Comparison of ENCODE assay signal across 1 cellular context in genomic region chr5:171989276-171989675, GRCh38.
TF ChIP-seq lines count a peak whose summit lies in the region.

No MANE protein-coding gene starts in this region.

TF ChIP-seq in HCT116, 20 proteins besides CTCF, POLR2A, EP300 and RAD21 (continued from another document):
- TF ChIP-seq, protein P1, sequence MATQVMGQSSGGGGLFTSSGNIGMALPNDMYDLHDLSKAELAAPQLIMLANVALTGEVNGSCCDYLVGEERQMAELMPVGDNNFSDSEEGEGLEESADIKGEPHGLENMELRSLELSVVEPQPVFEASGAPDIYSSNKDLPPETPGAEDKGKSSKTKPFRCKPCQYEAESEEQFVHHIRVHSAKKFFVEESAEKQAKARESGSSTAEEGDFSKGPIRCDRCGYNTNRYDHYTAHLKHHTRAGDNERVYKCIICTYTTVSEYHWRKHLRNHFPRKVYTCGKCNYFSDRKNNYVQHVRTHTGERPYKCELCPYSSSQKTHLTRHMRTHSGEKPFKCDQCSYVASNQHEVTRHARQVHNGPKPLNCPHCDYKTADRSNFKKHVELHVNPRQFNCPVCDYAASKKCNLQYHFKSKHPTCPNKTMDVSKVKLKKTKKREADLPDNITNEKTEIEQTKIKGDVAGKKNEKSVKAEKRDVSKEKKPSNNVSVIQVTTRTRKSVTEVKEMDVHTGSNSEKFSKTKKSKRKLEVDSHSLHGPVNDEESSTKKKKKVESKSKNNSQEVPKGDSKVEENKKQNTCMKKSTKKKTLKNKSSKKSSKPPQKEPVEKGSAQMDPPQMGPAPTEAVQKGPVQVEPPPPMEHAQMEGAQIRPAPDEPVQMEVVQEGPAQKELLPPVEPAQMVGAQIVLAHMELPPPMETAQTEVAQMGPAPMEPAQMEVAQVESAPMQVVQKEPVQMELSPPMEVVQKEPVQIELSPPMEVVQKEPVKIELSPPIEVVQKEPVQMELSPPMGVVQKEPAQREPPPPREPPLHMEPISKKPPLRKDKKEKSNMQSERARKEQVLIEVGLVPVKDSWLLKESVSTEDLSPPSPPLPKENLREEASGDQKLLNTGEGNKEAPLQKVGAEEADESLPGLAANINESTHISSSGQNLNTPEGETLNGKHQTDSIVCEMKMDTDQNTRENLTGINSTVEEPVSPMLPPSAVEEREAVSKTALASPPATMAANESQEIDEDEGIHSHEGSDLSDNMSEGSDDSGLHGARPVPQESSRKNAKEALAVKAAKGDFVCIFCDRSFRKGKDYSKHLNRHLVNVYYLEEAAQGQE (IDR thresholded peaks at IDR 0.05; ENCODE audit: low read depth) = no peak
- TF ChIP-seq EZH2 (IDR thresholded peaks at IDR 0.05) = no peak
- no peak for TF ChIP-seq YY1 (IDR thresholded peaks at IDR 0.05; ENCODE audit: extremely low read depth, insufficient replicate concordance, low read depth, low read length)
- no peak for TF ChIP-seq FOSL1 (IDR thresholded peaks at IDR 0.05; ENCODE audit: low read depth)
- TF ChIP-seq EZH2phosphoT487 (IDR thresholded peaks at IDR 0.05; ENCODE audit: borderline replicate concordance) = no peak
- TF ChIP-seq POLR2AphosphoS5 (IDR thresholded peaks at IDR 0.05; ENCODE audit: low read depth, low read length) = no peak
- TF ChIP-seq CEBPB (IDR thresholded peaks at IDR 0.05; ENCODE audit: low read depth) = no peak
- TF ChIP-seq ZNF274 (IDR thresholded peaks at IDR 0.05; ENCODE audit: low read depth, low read length) = no peak
- no peak for TF ChIP-seq ZFX (IDR thresholded peaks at IDR 0.05)
- TF ChIP-seq, protein P2, sequence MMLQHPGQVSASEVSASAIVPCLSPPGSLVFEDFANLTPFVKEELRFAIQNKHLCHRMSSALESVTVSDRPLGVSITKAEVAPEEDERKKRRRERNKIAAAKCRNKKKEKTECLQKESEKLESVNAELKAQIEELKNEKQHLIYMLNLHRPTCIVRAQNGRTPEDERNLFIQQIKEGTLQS (IDR thresholded peaks at IDR 0.05) = no peak
